ENCODE assay signal across 8 cellular contexts in genomic region chr2:234495801-234496441, GRCh38. TPM values are rescaled to one million over a fixed set of nuclear protein-coding genes. Genes with fewer than 3 reads are reported as not detected.
DNase-seq lines count a peak whose midpoint lies in the region; ATAC-seq, FAIRE-seq and TF ChIP-seq lines count a peak whose summit lies in the region.

No MANE protein-coding gene starts in this region.

- BruUV-seq in GM12878 (replicated peaks; lab: Mats Ljungman, UMichigan) = no TSS peak

- peak; percentile 41 for DNase-seq in activated gamma-delta T cell treated with Interleukin-2 at 50 U/mL for 16 hours
- no peak for DNase-seq in activated gamma-delta T cell (lab: John Stamatoyannopoulos, UW)
- DNase-seq in NCI-H526 treated with DMSO at 0.1 percent for 48 hours (lab: John Stamatoyannopoulos, UW) = peak; percentile 10
- DNase-seq in GM12878 (ENCODE audit: low read depth, low spot score) = no peak
- peak; percentile 84 for DNase-seq in kidney
- DNase-seq in stimulated activated naive CD4-positive, alpha-beta T cell treated with Interleukin-2 at 50 U/mL for 16 hours (lab: John Stamatoyannopoulos, UW) = peak; percentile 38
- DNase-seq in NCI-H2171 (lab: John Stamatoyannopoulos, UW) = no peak
- no peak for DNase-seq in H4 (ENCODE audit: low spot score)

- no peak for TF ChIP-seq CTCF in GM12878 (IDR thresholded peaks at IDR 0.05 in 2 of 3, conservative IDR thresholded peaks at IDR 0.05 in 1 of 3; ENCODE audit: control insufficient read depth in 2 of 3, extremely low read depth in 1 of 3, insufficient read depth in 1 of 3, low read depth in 3 of 3, low read length in 3 of 3)
- no peak for TF ChIP-seq CTCF in kidney (IDR thresholded peaks at IDR 0.05; ENCODE audit: borderline replicate concordance, extremely low read depth, insufficient read depth)

- no peaks in the 10 kb centered on the region for H4K20me1 ChIP-seq in GM12878 (ENCODE audit: control insufficient read depth, insufficient read depth)

- CTCF ChIA-PET in GM12878 (lab: Yijun Ruan, JAX) = interaction anchor here (0.6 to 0.7 kb wide), 3 partner anchors 206 to 514 kb away, joined by 3 to 8 read pairs (median 4); no protein-coding TSS in a partner anchor

- WGBS in GM12878 (ENCODE audit: insufficient coverage, insufficient replicate concordance, low lambda C conversion rate, missing lambda C conversion rate) = 8% methylated on average over 50 of the region's 51 CpGs

- H2AFZ ChIP-seq in GM12878 (ENCODE audit: control insufficient read depth, low read depth, low read length) = peak overlapping the region; percentile 28

- no peak for TF ChIP-seq POLR2A in GM12878 (IDR thresholded peaks at IDR 0.05; ENCODE audit: low read depth, low read length)

- H3K27me3 ChIP-seq in GM12878 (replicated peaks in 1 of 2; ENCODE audit: control insufficient read depth in 2 of 2, insufficient read depth in 2 of 2, low read length in 1 of 2) = peaks cover 3 to 11% of the 10 kb centered on the region in 2 experiments

- FAIRE-seq in GM12878 (lab: Jason Lieb, UNC) = no peak
- FAIRE-seq in kidney (lab: Jason Lieb, UNC) = no peak

- H3K9ac ChIP-seq in GM12878 (ENCODE audit: control insufficient read depth, insufficient read depth, low read length) = peak overlapping the region; percentile 54; the same call in 1 of the 2 replicates
- peak overlapping the region; percentile 74 to 75 for H3K9ac ChIP-seq in kidney (ENCODE audit: low read length in 2 of 2)

- H3K36me3 ChIP-seq in GM12878 (ENCODE audit: control insufficient read depth in 2 of 2, insufficient read depth in 2 of 2, low read length in 1 of 2) (no peaks in the 10 kb centered on the region), kidney (ENCODE audit: control insufficient read depth in 1 of 2, insufficient read depth in 2 of 2, low read length in 2 of 2) (no peaks in the 10 kb centered on the region)

- SMC1A ChIA-PET in GM12878 (lab: Charles Lee; ENCODE audit: uncharacterized antibody, unreplicated experiment) = interaction anchor here (0.7 kb wide), 1 partner anchor 187 kb away, joined by 3 read pairs; no protein-coding TSS in a partner anchor

- no peaks in the 10 kb centered on the region for H3K9me3 ChIP-seq in GM12878 (replicated peaks; ENCODE audit: control insufficient read depth, insufficient read depth, low read length)
- no peaks in the 10 kb centered on the region for H3K9me3 ChIP-seq in kidney (ENCODE audit: control insufficient read depth in 1 of 2, low read length in 2 of 2)

- RAD21 ChIA-PET in GM12878 (lab: Charles Lee; ENCODE audit: unreplicated experiment) = no interaction called here

- H3K79me2 ChIP-seq in GM12878 (ENCODE audit: control insufficient read depth, insufficient read depth, low read length) = no peaks in the 10 kb centered on the region; the same call in none of the 2 replicates

- H3K4me2 ChIP-seq in GM12878 (ENCODE audit: control insufficient read depth, insufficient read depth) = peak overlapping the region; percentile 77

- in situ Hi-C loops in GM12878 (cut with MboI) = loop anchor here (5.0 kb wide), 1 partner anchor 214 kb away; no protein-coding TSS in a partner anchor

- no peak for ATAC-seq in GM12878

- intact Hi-C loops in GM12878 (cut with micrococcal nuclease; ENCODE audit: unreplicated experiment) (no loop called here), kidney (cut with DNase I) (no loop called here)

- H3K4me1 ChIP-seq in GM12878 (ENCODE audit: control insufficient read depth, insufficient read depth, low read length) = peaks cover 3% of the 10 kb centered on the region
- H3K4me1 ChIP-seq in kidney (ENCODE audit: control insufficient read depth in 1 of 2, insufficient read depth in 1 of 2, low read depth in 1 of 2, low read length in 2 of 2) = peaks cover 3 to 12% of the 10 kb centered on the region in 2 donors

- TF ChIP-seq EP300 in GM12878 (IDR thresholded peaks at IDR 0.05; ENCODE audit: borderline replicate concordance in 1 of 2, control insufficient read depth in 1 of 2, low read depth in 2 of 2, low read length in 2 of 2) = no peak

- H3K27ac ChIP-seq in GM12878 (ENCODE audit: control insufficient read depth, insufficient read depth) (no peak overlapping the region), kidney (ENCODE audit: low read depth in 2 of 2, low read length in 2 of 2) (peak overlapping the region in 1 of 2 donors; percentile 30)

- POLR2A ChIA-PET in GM12878 (lab: Charles Lee) = no interaction called here

- TF ChIP-seq RAD21 in GM12878 (IDR thresholded peaks at IDR 0.05; ENCODE audit: insufficient read depth, low read depth, low read length) = no peak

- H3K4me3 ChIP-seq in GM12878 = peak overlapping the region; percentile 68; the same call in 1 of the 2 replicates
- H3K4me3 ChIP-seq in kidney (ENCODE audit: low read length in 2 of 2) = peak overlapping the region; percentile 71 to 77

TF ChIP-seq in GM12878, 131 proteins besides CTCF, POLR2A, EP300 and RAD21:
- no peak for TF ChIP-seq ZNF384 (IDR thresholded peaks at IDR 0.05; ENCODE audit: borderline replicate concordance, low read depth, low read length)
- TF ChIP-seq PRDM15 (CRISPR knock-in tag; IDR thresholded peaks at IDR 0.05) = no peak
- no peak for TF ChIP-seq TCF12 (IDR thresholded peaks at IDR 0.05; ENCODE audit: low read depth, low read length)
- no peak for TF ChIP-seq PAX8 (IDR thresholded peaks at IDR 0.05)
- TF ChIP-seq KDM1A (IDR thresholded peaks at IDR 0.05; ENCODE audit: borderline replicate concordance) = no peak

RNA-seq across cellular contexts. Expression of gene ARL4C, which starts 1.0 kb away (rescaled TPM):
- total RNA-seq in GM12878 (2013; cell fraction: nucleolus; rRNA removed) = 0.15 TPM in 1 of 2 replicates, not detected in the other
- total RNA-seq in GM12878 (2014; rRNA removed) (0.06 TPM in 1 of 2 replicates, not detected in the other), GM12878 (2014; rRNA removed; fragmentation: Illumina TruSeq; extraction: Trizol) (0.04 TPM in 1 of 2 replicates, not detected in the other), GM12878 (2021) (0.24 and 0.26 TPM in 2 replicates), kidney (62.0 TPM)
- 0.49 TPM for polyA plus RNA-seq in GM12878 (2011; ENCODE audit: low read depth)
- polyA plus RNA-seq in GM12878 (2011; rRNA removed) (0.72 and 0.94 TPM in 2 replicates), GM12878 (2014; fragmentation: Illumina TruSeq; extraction: Trizol) (0.07 TPM in 1 of 2 replicates, not detected in the other), GM12878 (2014; fragmentation: Nextera tagmentation; extraction: Ambion mirVana) (not detected), GM12878 (2014; rRNA removed) (0.03 and 0.04 TPM in 2 replicates), GM12878 (2016; fragmentation: Nextera tagmentation; extraction: Ambion mirVana) (not detected), kidney (ENCODE audit: insufficient read depth, low read depth, low replicate concordance) (2.7 TPM)
- 0.53 and 0.61 TPM in 2 replicates for polyA plus RNA-seq in GM12878 (2011; cell fraction: cytosol; rRNA removed)
- 0.48 and 0.63 TPM in 2 replicates for polyA plus RNA-seq in GM12878 (2011; cell fraction: nucleus; rRNA removed)
- 1.2 and 1.6 TPM in 2 replicates for polyA plus RNA-seq in GM12878 (2012)
- 0.37 and 0.62 TPM in 2 replicates for polyA minus RNA-seq in GM12878 (2011; rRNA and poly(A)+ RNA removed)
- polyA minus RNA-seq in GM12878 (2011; cell fraction: cytosol; rRNA and poly(A)+ RNA removed) = 0.27 and 0.52 TPM in 2 replicates
- polyA minus RNA-seq in GM12878 (2011; cell fraction: nucleus; rRNA and poly(A)+ RNA removed) = 0.60 and 0.77 TPM in 2 replicates
- 6.7 and 7.0 TPM in 2 replicates for total RNA-seq in H4 (2014; rRNA removed; shearing (Covaris generic))

Comparison
In these comparisons a context has a peak if more than half of its experiments do, and no peak if none do; other contexts are left out.
1. DNase-seq: peak in activated gamma-delta T cell treated with Interleukin-2 at 50 U/mL for 16 hours (single experiment), NCI-H526 treated with DMSO at 0.1 percent for 48 hours (single experiment), kidney (single experiment) and stimulated activated naive CD4-positive, alpha-beta T cell treated with Interleukin-2 at 50 U/mL for 16 hours (single experiment); none in activated gamma-delta T cell (single experiment), GM12878 (single experiment), NCI-H2171 (single experiment) and H4 (single experiment).